In genomic region chr7:133409421-133409820, GRCh38 we compare ENCODE assay signal across 18 cellular contexts.
DNase-seq lines count a peak whose midpoint lies in the region; ATAC-seq, FAIRE-seq and TF ChIP-seq lines count a peak whose summit lies in the region.
"Had no signal": no experiment of that assay in that cellular context is flagged by ENCODE, and none has a peak within 500 bp of the region (broad histone marks: within the 10 kb centered on the region; RNA-seq: fewer than 3 reads in every experiment).

No MANE protein-coding gene starts in this region.

- no TSS peak for BruUV-seq in HepG2 (replicated peaks; lab: Mats Ljungman, UMichigan)

- no peaks in the 10 kb centered on the region for H4K20me1 ChIP-seq in HepG2 (ENCODE audit: insufficient read depth, low read length)

- TF ChIP-seq EP300 in HepG2 (IDR thresholded peaks at IDR 0.05; ENCODE audit: low read depth in 2 of 2, low read length in 2 of 2) (no peak), HepG2 (CRISPR knock-in tag; IDR thresholded peaks at IDR 0.05; ENCODE audit: borderline replicate concordance) (no peak)

- TF ChIP-seq RAD21 in liver (IDR thresholded peaks at IDR 0.05) (no peak), HepG2 (CRISPR knock-in tag; IDR thresholded peaks at IDR 0.05) (no peak)

- H3K9ac ChIP-seq in liver (ENCODE audit: low read depth in 1 of 2, low read length in 2 of 2) = no peak overlapping the region
- no peak overlapping the region for H3K9ac ChIP-seq in HepG2 (ENCODE audit: insufficient read depth, low read depth, low read length)
- H3K9ac ChIP-seq: BLaER1 treated with 17β-estradiol and CSF1 and Interleukin-3, amounts not matched to agents 10 nM and 100 nM had no signal

- 90% methylated on average over 2 of the region's 2 CpGs for WGBS in liver
- WGBS in HepG2 (ENCODE audit: low lambda C conversion rate) = 92% methylated on average over 2 of the region's 2 CpGs

- H2AFZ ChIP-seq in HepG2 (ENCODE audit: low read length) = no peak overlapping the region

- no peaks in the 10 kb centered on the region for H3K9me3 ChIP-seq in liver (ENCODE audit: control insufficient read depth in 4 of 4, low read length in 3 of 4)
- H3K9me3 ChIP-seq in HepG2 (ENCODE audit: low read length) = no peaks in the 10 kb centered on the region
- H3K9me3 ChIP-seq: A549; BLaER1 treated with 17β-estradiol and CSF1 and Interleukin-3, amounts not matched to agents 10 nM and 100 nM had no signal

- ATAC-seq in HepG2 (no peak), GM21786 (IDR thresholded peaks at IDR 0.05; ENCODE audit: unreplicated experiment) (no peak)
- ATAC-seq: A549; CD8-positive, alpha-beta T cell had no signal

- no peaks in the 10 kb centered on the region for H3K27me3 ChIP-seq in liver (ENCODE audit: control insufficient read depth in 4 of 4, insufficient read depth in 4 of 4, low read length in 3 of 4)
- no peaks in the 10 kb centered on the region for H3K27me3 ChIP-seq in HepG2 (ENCODE audit: control insufficient read depth in 1 of 2, insufficient read depth in 2 of 2, low read length in 2 of 2)
- H3K27me3 ChIP-seq: BLaER1 treated with 17β-estradiol and CSF1 and Interleukin-3, amounts not matched to agents 10 nM and 100 nM had no signal

- H3K27ac ChIP-seq in liver (ENCODE audit: low read depth in 1 of 2, low read length in 2 of 2) (no peak overlapping the region), HepG2 (ENCODE audit: extremely low read length, insufficient read depth, low read length) (no peak overlapping the region)
- H3K27ac ChIP-seq: 22Rv1; A549; BLaER1 treated with 17β-estradiol and CSF1 and Interleukin-3, amounts not matched to agents 10 nM and 100 nM; C4-2B had no signal

- TF ChIP-seq CTCF in liver (IDR thresholded peaks at IDR 0.05; ENCODE audit: low read depth, low read length, missing input control) (no peak), HepG2 (CRISPR knock-in tag; IDR thresholded peaks at IDR 0.05) (no peak)

- no peaks in the 10 kb centered on the region for H3K4me1 ChIP-seq in liver (ENCODE audit: control insufficient read depth in 4 of 4, insufficient read depth in 4 of 4, low read length in 3 of 4)
- no peaks in the 10 kb centered on the region for H3K4me1 ChIP-seq in HepG2 (ENCODE audit: insufficient read depth, low read length)
- H3K4me1 ChIP-seq: A549; BLaER1 treated with 17β-estradiol and CSF1 and Interleukin-3, amounts not matched to agents 10 nM and 100 nM had no signal

- POLR2A ChIA-PET in HepG2 (lab: Yijun Ruan, JAX) = no interaction called here

- FAIRE-seq in HepG2 (lab: Jason Lieb, UNC) = no peak
- FAIRE-seq: A549, G401.6, GM12891 had no signal

- DNase-seq in HepG2 (ENCODE audit: low spot score) (no peak), epidermal melanocyte (ENCODE audit: insufficient read length, low spot score) (peak; percentile 33), stromal cell of bone marrow (ENCODE audit: low read depth) (peak; percentile 8)
- DNase-seq in effector CD4-positive, alpha-beta T cell = no peak
- DNase-seq: AML-193; CD4-positive, alpha-beta T cell; CD8-positive, alpha-beta T cell; COR-L47; DMS79 treated with DMSO at 0.1 percent for 48 hours; GF-D8 had no signal

- no peaks in the 10 kb centered on the region for H3K79me2 ChIP-seq in HepG2 (ENCODE audit: insufficient read depth, low read length)

- TF ChIP-seq POLR2A in HepG2 (IDR thresholded peaks at IDR 0.05; ENCODE audit: insufficient read depth in 1 of 2, low read depth in 2 of 2, low read length in 2 of 2) = no peak

- H3K36me3 ChIP-seq in liver (ENCODE audit: control insufficient read depth in 4 of 4, insufficient read depth in 3 of 4, low read depth in 1 of 4, low read length in 3 of 4) (no peaks in the 10 kb centered on the region), HepG2 (replicated peaks in 1 of 2; ENCODE audit: control insufficient read depth in 1 of 2, insufficient read depth in 2 of 2, low read length in 2 of 2) (no peaks in the 10 kb centered on the region)

- H3K4me3 ChIP-seq in liver (ENCODE audit: low read depth in 1 of 3, low read length in 3 of 3) (no peak overlapping the region), HepG2 (replicated peaks in 1 of 3; ENCODE audit: insufficient read depth in 1 of 3, low read depth in 2 of 3, low read length in 3 of 3) (no peak overlapping the region)
- H3K4me3 ChIP-seq: A549; BLaER1 treated with 17β-estradiol and CSF1 and Interleukin-3, amounts not matched to agents 10 nM and 100 nM had no signal

- intact Hi-C loops in HepG2 (cut with micrococcal nuclease; ENCODE audit: unreplicated experiment) = no loop called here

- in situ Hi-C loops in HepG2 (cut with HindIII; ENCODE audit: extremely low pct_ligation_motif_present, low pct_unique_long_range_greater_than_20kb) = no loop called here

- no peak overlapping the region for H3K4me2 ChIP-seq in HepG2 (ENCODE audit: low read depth, low read length)
- H3K4me2 ChIP-seq: A549; BLaER1 treated with 17β-estradiol and CSF1 and Interleukin-3, amounts not matched to agents 10 nM and 100 nM had no signal

- CTCF ChIA-PET in HepG2 (lab: Yijun Ruan, JAX; ENCODE audit: low intra/inter-chr PET ratio, low total read pairs) = no interaction called here

TF ChIP-seq in liver, 16 proteins besides CTCF, POLR2A, EP300 and RAD21:
- peak; percentile 16 for TF ChIP-seq NR2F2 (IDR thresholded peaks at IDR 0.05)
- no peak for TF ChIP-seq EGR1 (IDR thresholded peaks at IDR 0.05; ENCODE audit: low read depth in 2 of 2)
TF ChIP-seq in liver: peak in this region for 1.

TF ChIP-seq in HepG2, 621 proteins besides CTCF, POLR2A, EP300 and RAD21 (continues in another document):
- TF ChIP-seq, protein P1, sequence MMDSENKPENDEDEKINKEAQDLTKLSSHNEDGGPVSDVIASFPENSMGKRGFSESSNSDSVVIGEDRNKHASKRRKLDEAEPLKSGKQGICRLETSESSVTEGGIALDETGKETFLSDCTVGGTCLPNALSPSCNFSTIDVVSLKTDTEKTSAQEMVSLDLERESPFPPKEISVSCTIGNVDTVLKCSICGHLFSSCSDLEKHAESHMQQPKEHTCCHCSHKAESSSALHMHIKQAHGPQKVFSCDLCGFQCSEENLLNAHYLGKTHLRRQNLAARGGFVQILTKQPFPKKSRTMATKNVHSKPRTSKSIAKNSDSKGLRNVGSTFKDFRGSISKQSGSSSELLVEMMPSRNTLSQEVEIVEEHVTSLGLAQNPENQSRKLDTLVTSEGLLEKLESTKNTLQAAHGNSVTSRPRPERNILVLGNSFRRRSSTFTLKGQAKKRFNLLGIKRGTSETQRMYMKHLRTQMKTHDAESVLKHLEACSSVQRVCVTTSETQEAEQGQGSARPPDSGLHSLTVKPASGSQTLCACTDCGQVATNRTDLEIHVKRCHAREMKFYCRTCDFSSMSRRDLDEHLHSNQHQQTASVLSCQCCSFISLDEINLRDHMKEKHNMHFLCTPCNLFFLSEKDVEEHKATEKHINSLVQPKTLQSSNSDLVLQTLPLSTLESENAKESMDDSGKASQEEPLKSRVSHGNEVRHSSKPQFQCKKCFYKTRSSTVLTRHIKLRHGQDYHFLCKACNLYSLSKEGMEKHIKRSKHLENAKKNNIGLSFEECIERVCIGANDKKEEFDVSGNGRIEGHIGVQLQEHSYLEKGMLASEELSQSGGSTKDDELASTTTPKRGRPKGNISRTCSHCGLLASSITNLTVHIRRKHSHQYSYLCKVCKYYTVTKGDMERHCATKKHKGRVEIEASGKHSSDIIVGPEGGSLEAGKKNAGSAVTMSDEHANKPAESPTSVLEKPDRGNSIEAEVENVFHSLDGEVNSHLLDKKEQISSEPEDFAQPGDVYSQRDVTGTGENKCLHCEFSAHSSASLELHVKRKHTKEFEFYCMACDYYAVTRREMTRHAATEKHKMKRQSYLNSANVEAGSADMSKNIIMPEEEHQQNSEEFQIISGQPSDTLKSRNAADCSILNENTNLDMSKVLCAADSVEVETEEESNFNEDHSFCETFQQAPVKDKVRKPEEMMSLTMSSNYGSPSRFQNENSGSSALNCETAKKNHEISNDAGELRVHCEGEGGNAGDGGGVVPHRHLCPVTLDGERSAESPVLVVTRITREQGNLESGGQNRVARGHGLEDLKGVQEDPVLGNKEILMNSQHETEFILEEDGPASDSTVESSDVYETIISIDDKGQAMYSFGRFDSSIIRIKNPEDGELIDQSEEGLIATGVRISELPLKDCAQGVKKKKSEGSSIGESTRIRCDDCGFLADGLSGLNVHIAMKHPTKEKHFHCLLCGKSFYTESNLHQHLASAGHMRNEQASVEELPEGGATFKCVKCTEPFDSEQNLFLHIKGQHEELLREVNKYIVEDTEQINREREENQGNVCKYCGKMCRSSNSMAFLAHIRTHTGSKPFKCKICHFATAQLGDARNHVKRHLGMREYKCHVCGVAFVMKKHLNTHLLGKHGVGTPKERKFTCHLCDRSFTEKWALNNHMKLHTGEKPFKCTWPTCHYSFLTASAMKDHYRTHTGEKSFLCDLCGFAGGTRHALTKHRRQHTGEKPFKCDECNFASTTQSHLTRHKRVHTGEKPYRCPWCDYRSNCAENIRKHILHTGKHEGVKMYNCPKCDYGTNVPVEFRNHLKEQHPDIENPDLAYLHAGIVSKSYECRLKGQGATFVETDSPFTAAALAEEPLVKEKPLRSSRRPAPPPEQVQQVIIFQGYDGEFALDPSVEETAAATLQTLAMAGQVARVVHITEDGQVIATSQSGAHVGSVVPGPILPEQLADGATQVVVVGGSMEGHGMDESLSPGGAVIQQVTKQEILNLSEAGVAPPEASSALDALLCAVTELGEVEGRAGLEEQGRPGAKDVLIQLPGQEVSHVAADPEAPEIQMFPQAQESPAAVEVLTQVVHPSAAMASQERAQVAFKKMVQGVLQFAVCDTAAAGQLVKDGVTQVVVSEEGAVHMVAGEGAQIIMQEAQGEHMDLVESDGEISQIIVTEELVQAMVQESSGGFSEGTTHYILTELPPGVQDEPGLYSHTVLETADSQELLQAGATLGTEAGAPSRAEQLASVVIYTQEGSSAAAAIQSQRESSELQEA (CRISPR knock-in tag; IDR thresholded peaks at IDR 0.05; ENCODE audit: not compliant biosample characterization) = no peak
- TF ChIP-seq FOXO1 (CRISPR knock-in tag; IDR thresholded peaks at IDR 0.05) = no peak
- TF ChIP-seq ZNF33A (CRISPR knock-in tag; IDR thresholded peaks at IDR 0.05; ENCODE audit: borderline replicate concordance) = no peak
- TF ChIP-seq, protein P2, sequence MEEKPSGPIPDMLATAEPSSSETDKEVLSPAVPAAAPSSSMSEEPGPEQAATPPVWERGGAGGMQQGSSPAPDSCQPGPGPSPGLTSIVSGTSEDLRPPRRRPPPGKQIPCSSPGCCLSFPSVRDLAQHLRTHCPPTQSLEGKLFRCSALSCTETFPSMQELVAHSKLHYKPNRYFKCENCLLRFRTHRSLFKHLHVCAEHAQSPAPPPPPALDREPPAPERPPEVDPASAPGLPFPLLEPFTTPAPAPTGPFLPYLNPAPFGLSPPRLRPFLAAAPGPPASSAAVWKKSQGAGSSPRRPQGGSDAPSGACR (CRISPR knock-in tag; IDR thresholded peaks at IDR 0.05) = no peak

Comparison
In these comparisons a context has a peak if more than half of its experiments do, and no peak if none do; other contexts are left out.
1. DNase-seq: peak in epidermal melanocyte (single experiment) and stromal cell of bone marrow (single experiment); none in HepG2 (single experiment) and effector CD4-positive, alpha-beta T cell (single experiment).